Comparison of ENCODE assay signal across 13 cellular contexts in genomic region chr5:171421331-171422262, GRCh38. TPM values are rescaled to one million over a fixed set of nuclear protein-coding genes. Genes with fewer than 3 reads are reported as not detected.
DNase-seq lines count a peak whose midpoint lies in the region; ATAC-seq and TF ChIP-seq lines count a peak whose summit lies in the region.
"Had no signal": no experiment of that assay in that cellular context is flagged by ENCODE, and none has a peak within 500 bp of the region (broad histone marks: within the 10 kb centered on the region; RNA-seq: fewer than 3 reads in every experiment).

No MANE protein-coding gene starts in this region.

- no peak for TF ChIP-seq RAD21 in Ishikawa (IDR thresholded peaks at IDR 0.05; ENCODE audit: low read depth)

- 32 to 43% (median 41%) methylated on average over 14 to 16 of the region's 16 CpGs for WGBS in heart left ventricle, 4 donors

- H3K36me3 ChIP-seq in heart left ventricle (no peaks in the 10 kb centered on the region), parathyroid adenoma (ENCODE audit: control insufficient read depth, insufficient read depth, low read length) (no peaks in the 10 kb centered on the region)
- H3K36me3 ChIP-seq: SJCRH30 had no signal

- H3K27ac ChIP-seq in heart left ventricle: peak overlapping the region; percentile 20 to 93 (median 82)
- H3K27ac ChIP-seq in parathyroid adenoma: no peak overlapping the region
- H3K27ac ChIP-seq: 22Rv1, SJCRH30 had no signal

- no peak overlapping the region for H2AFZ ChIP-seq in parathyroid adenoma

- H3K27me3 ChIP-seq in heart left ventricle (peaks cover 0 to 29% (median 0%) of the 10 kb centered on the region in 9 donors), parathyroid adenoma (ENCODE audit: control insufficient read depth, insufficient read depth, low read length) (no peaks in the 10 kb centered on the region)
- H3K27me3 ChIP-seq: SJCRH30 had no signal

- TF ChIP-seq EP300 in Ishikawa (IDR thresholded peaks at IDR 0.05; ENCODE audit: borderline replicate concordance): no peak; the same call in 1 of the 2 replicates

- TF ChIP-seq CTCF in heart left ventricle (IDR thresholded peaks at IDR 0.05) (no peak), parathyroid adenoma (IDR thresholded peaks at IDR 0.05) (no peak)

- H3K9ac ChIP-seq in parathyroid adenoma: no peak overlapping the region

- DNase-seq in DMS 273 (lab: John Stamatoyannopoulos, UW; ENCODE audit: unreplicated experiment): peak; percentile 51
- DNase-seq in DMS 273 treated with DMSO at 0.1 percent for 48 hours (lab: John Stamatoyannopoulos, UW): no peak
- peak in 2 of 5 donors; percentile 15 to 54 for DNase-seq in heart left ventricle
- DNase-seq: activated CD4-positive, CD25-positive, alpha-beta regulatory T cell; kidney glomerular epithelial cell; SJCRH30; stimulated activated CD4-positive, alpha-beta T cell treated with anti-CD3 and anti-CD28 coated beads, Interleukin-4, amount 100 ng/mL, for 24 hours had no signal

- H3K4me3 ChIP-seq in heart left ventricle (peak overlapping the region in 9 of 12 donors; percentile 49 to 77 (median 64)), parathyroid adenoma (ENCODE audit: low read depth, low read length) (no peak overlapping the region)
- H3K4me3 ChIP-seq: SJCRH30 had no signal

- H3K4me2 ChIP-seq in parathyroid adenoma (ENCODE audit: low read length): peak overlapping the region; percentile 83

- intact Hi-C loops in heart left ventricle (cut with DNase I): loop anchor here in 9 of 10 donors (5.0 to 10.0 kb wide), 11 partner anchors 61 to 623 kb away; no protein-coding TSS in a partner anchor

- no peak for ATAC-seq in heart left ventricle
- ATAC-seq in GM21723 (IDR thresholded peaks at IDR 0.05; ENCODE audit: unreplicated experiment): no peak
- no peak for ATAC-seq in GM21576 (IDR thresholded peaks at IDR 0.05; ENCODE audit: unreplicated experiment)
- no peak for ATAC-seq in GM21619 (IDR thresholded peaks at IDR 0.05; ENCODE audit: unreplicated experiment)

- peaks cover 5 to 63% (median 26%) of the 10 kb centered on the region in 12 donors for H3K4me1 ChIP-seq in heart left ventricle
- peaks cover 12% of the 10 kb centered on the region for H3K4me1 ChIP-seq in parathyroid adenoma
- H3K4me1 ChIP-seq: SJCRH30 had no signal

- H3K9me3 ChIP-seq in heart left ventricle: no peaks in the 10 kb centered on the region
- H3K9me3 ChIP-seq in parathyroid adenoma (ENCODE audit: control insufficient read depth, low read length): no peaks in the 10 kb centered on the region
- H3K9me3 ChIP-seq: SJCRH30 had no signal

- no peak for TF ChIP-seq POLR2A in heart left ventricle (IDR thresholded peaks at IDR 0.05)

- no peaks in the 10 kb centered on the region for H3K79me2 ChIP-seq in parathyroid adenoma

TF ChIP-seq in Ishikawa, 13 proteins besides CTCF, POLR2A, EP300 and RAD21:
- peak; percentile 73 for TF ChIP-seq NFIC (IDR thresholded peaks at IDR 0.05)
- TF ChIP-seq REST (IDR thresholded peaks at IDR 0.05; ENCODE audit: low read depth): no peak
- TF ChIP-seq CEBPB (IDR thresholded peaks at IDR 0.05): no peak
- no peak for TF ChIP-seq CREB1 (IDR thresholded peaks at IDR 0.05; ENCODE audit: low read depth)
- TF ChIP-seq FOXM1 (IDR thresholded peaks at IDR 0.05; ENCODE audit: borderline replicate concordance, low read depth): no peak
- TF ChIP-seq MAX (IDR thresholded peaks at IDR 0.05): no peak
- 0 out of 2 replicates have a peak, but pooled peaks have one; percentile 3 for TF ChIP-seq YY1 (IDR thresholded peaks at IDR 0.05; ENCODE audit: low read depth)
- no peak for TF ChIP-seq EGR1 (IDR thresholded peaks at IDR 0.05)
- TF ChIP-seq TAF1 (IDR thresholded peaks at IDR 0.05; ENCODE audit: low read depth): no peak
- TF ChIP-seq TCF12 (IDR thresholded peaks at IDR 0.05; ENCODE audit: low read depth): peak; percentile 55; the same call in 1 of the 2 replicates
- TF ChIP-seq TEAD4 (IDR thresholded peaks at IDR 0.05): no peak
- TF ChIP-seq ZBTB7A (IDR thresholded peaks at IDR 0.05; ENCODE audit: low read depth): no peak
- TF ChIP-seq USF1 (IDR thresholded peaks at IDR 0.05): no peak
TF ChIP-seq in Ishikawa: peak in this region for 3.

RNA-seq across cellular contexts. Expression of gene FGF18, which starts 2.1 kb away (rescaled TPM):
- total RNA-seq in heart left ventricle: 10 to 100 TPM in 7 of 9 donors, 1 to 10 TPM in 2; 6.8 to 63.0 (median 23.1) TPM
- polyA plus RNA-seq in heart left ventricle: 1 to 10 TPM; 3.4 to 5.5 TPM
- total RNA-seq: SJCRH30 had no signal

RNA-seq across cellular contexts. Expression of gene NPM1, which starts 33.9 kb away (rescaled TPM):
- total RNA-seq in heart left ventricle: 100 to 1,000 TPM; 240 to 569 (median 442) TPM
- polyA plus RNA-seq in heart left ventricle: 1,000 to 10,000 TPM in 1 of 2 donors, 100 to 1,000 TPM in 1; 417 to 1,458 TPM
